8 cellular contexts compared by ENCODE assay signal in the genomic region with DNA sequence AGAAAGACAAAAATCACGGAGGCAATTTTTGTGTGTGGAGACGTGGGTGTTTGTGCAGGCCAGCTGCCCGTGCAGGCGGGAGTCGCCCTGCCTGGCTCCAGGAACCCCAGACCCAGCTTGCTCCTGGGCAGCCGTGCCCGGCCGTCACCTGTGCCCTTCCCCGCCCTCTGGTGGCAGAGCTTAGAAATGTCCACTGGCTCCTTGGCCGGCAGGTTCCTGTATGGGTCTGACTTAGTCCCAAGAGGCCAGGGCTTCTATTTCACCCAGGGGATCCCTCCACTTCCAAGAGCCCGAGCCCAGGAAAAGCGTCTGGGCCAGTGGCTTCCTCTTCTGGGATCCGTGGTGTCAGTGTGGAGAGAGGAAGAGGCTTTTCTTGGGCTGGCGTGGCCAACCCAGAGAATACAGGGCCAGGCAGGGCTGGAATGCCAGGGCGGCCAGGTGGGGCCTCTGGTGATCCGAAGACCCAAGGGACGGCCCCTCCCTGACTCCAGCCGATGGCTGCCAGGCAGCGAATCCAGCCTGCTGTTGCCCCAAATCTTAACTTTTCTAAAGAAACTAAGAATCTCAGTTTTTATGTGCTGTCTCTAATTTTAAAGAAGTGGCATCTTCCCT.
DNase-seq lines count a peak whose midpoint lies in the region; ATAC-seq, FAIRE-seq and TF ChIP-seq lines count a peak whose summit lies in the region.

No MANE protein-coding gene starts in this region.

- no peaks in the 10 kb centered on the region for H4K20me1 ChIP-seq in K562 (replicated peaks; ENCODE audit: control insufficient read depth, insufficient read depth, low read length)

- no peak overlapping the region for H2AFZ ChIP-seq in K562 (ENCODE audit: low read depth, low read length)

- POLR2A ChIA-PET in K562 (lab: Yijun Ruan, JAX), result interaction anchor here (1.1 to 1.2 kb wide), 2 partner anchors 10 to 128 kb away, joined by 3 read pairs; no protein-coding TSS in a partner anchor

- H3K9me3 Mint-ChIP-seq in activated T-helper 1 cell treated with anti-CD3 and anti-CD28 coated beads, Interleukin-12 subunit alpha, Interleukin-12 subunit beta, Interleukin-2, Interleukin-4 antibody, amounts not matched to agents 30 ng/mL and 10 ng/mL and 1 ng/mL, durations not matched to agents 14 hours and 24 hours and 36 hours, result peaks cover 4% of the 10 kb centered on the region

- H3K4me1 Mint-ChIP-seq in activated T-helper 1 cell treated with anti-CD3 and anti-CD28 coated beads, Interleukin-12 subunit alpha, Interleukin-12 subunit beta, Interleukin-2, Interleukin-4 antibody, amounts not matched to agents 30 ng/mL and 10 ng/mL and 1 ng/mL, durations not matched to agents 14 hours and 24 hours and 36 hours (ENCODE audit: low read depth), result no peaks in the 10 kb centered on the region

- no peak for TF ChIP-seq POLR2A in K562 (conservative IDR thresholded peaks at IDR 0.05)

- no peaks in the 10 kb centered on the region for H3K27me3 Mint-ChIP-seq in activated T-helper 1 cell treated with anti-CD3 and anti-CD28 coated beads, Interleukin-12 subunit alpha, Interleukin-12 subunit beta, Interleukin-2, Interleukin-4 antibody, amounts not matched to agents 30 ng/mL and 10 ng/mL and 1 ng/mL, durations not matched to agents 14 hours and 24 hours and 36 hours (ENCODE audit: insufficient read depth)

- BruUV-seq in K562 (replicated peaks; lab: Mats Ljungman, UMichigan), result no TSS peak

- H3K36me3 ChIP-seq in K562 (ENCODE audit: control insufficient read depth, insufficient read depth, low read length) (no peaks in the 10 kb centered on the region), lower lobe of right lung (no peaks in the 10 kb centered on the region)

- no peak overlapping the region for H3K4me2 ChIP-seq in K562 (ENCODE audit: insufficient read depth, low read length)

- no peaks in the 10 kb centered on the region for H3K9me1 ChIP-seq in K562 (ENCODE audit: control insufficient read depth, insufficient read depth, low read length)

- under 1% methylated on average over 17 of the region's 19 CpGs for WGBS in K562 (ENCODE audit: insufficient coverage, low coverage, missing lambda C conversion rate)

- H3K4me3 ChIP-seq in K562, result no peak overlapping the region
- H3K4me3 ChIP-seq in lower lobe of right lung, result no peak overlapping the region

- CTCF ChIA-PET in K562 (lab: Yijun Ruan, JAX; ENCODE audit: low intra/inter-chr PET ratio), result interaction anchor here (0.6 kb wide), 1 partner anchor 130 kb away, joined by 4 read pairs; no protein-coding TSS in a partner anchor

- no peaks in the 10 kb centered on the region for H3K79me2 ChIP-seq in K562 (ENCODE audit: control insufficient read depth, insufficient read depth, low read length)

- H3K36me3 Mint-ChIP-seq in activated T-helper 1 cell treated with anti-CD3 and anti-CD28 coated beads, Interleukin-12 subunit alpha, Interleukin-12 subunit beta, Interleukin-2, Interleukin-4 antibody, amounts not matched to agents 30 ng/mL and 10 ng/mL and 1 ng/mL, durations not matched to agents 14 hours and 24 hours and 36 hours (ENCODE audit: low read depth), result no peaks in the 10 kb centered on the region

- H3K9me3 ChIP-seq in K562 (replicated peaks; ENCODE audit: control insufficient read depth, insufficient read depth, low read depth, low read length) (no peaks in the 10 kb centered on the region), lower lobe of right lung (no peaks in the 10 kb centered on the region)

- peaks cover 2 to 22% of the 10 kb centered on the region in 2 experiments; a peak in 4 of 5 replicates for H3K27me3 ChIP-seq in K562 (ENCODE audit: control insufficient read depth in 2 of 2, insufficient read depth in 2 of 2, low read length in 2 of 2)
- peaks cover 16% of the 10 kb centered on the region for H3K27me3 ChIP-seq in lower lobe of right lung (ENCODE audit: low read depth)

- intact Hi-C loops in K562 (cut with micrococcal nuclease), result loop anchor here (1.0 kb wide), 1 partner anchor 129 kb away; no protein-coding TSS in a partner anchor
- intact Hi-C loops in lower lobe of right lung (cut with DNase I), result no loop called here
- intact Hi-C loops in activated T-helper 1 cell treated with anti-CD3 and anti-CD28 coated beads, Interleukin-12 subunit alpha, Interleukin-12 subunit beta, Interleukin-2, Interleukin-4 antibody, amounts not matched to agents 30 ng/mL and 10 ng/mL and 1 ng/mL, durations not matched to agents 14 hours and 24 hours and 36 hours (cut with micrococcal nuclease), result loop anchor here (5.0 kb wide), 1 partner anchor 131 kb away; no protein-coding TSS in a partner anchor

- TF ChIP-seq EP300 in K562 (IDR thresholded peaks at IDR 0.05; ENCODE audit: low read length), result no peak

- ATAC-seq in GM18867 (IDR thresholded peaks at IDR 0.05; ENCODE audit: unreplicated experiment) (peak; percentile 90), K562 (peak; percentile 96), lower lobe of right lung (peak; percentile 63 to 69)

- FAIRE-seq in K562 (lab: Jason Lieb, UNC), result no peak

- no peak overlapping the region for H3K4me3 Mint-ChIP-seq in activated T-helper 1 cell treated with anti-CD3 and anti-CD28 coated beads, Interleukin-12 subunit alpha, Interleukin-12 subunit beta, Interleukin-2, Interleukin-4 antibody, amounts not matched to agents 30 ng/mL and 10 ng/mL and 1 ng/mL, durations not matched to agents 14 hours and 24 hours and 36 hours

- TF ChIP-seq CTCF in K562 (IDR thresholded peaks at IDR 0.05 in 2 of 3, conservative IDR thresholded peaks at IDR 0.05 in 1 of 3; ENCODE audit: insufficient read depth in 2 of 3, low read depth in 1 of 3, low read length in 3 of 3) (peak; percentile 60 to 61 (median 60)), lower lobe of right lung (IDR thresholded peaks at IDR 0.05) (peak; percentile 60)

- no peak overlapping the region for H3K27ac ChIP-seq in K562 (ENCODE audit: extremely low read depth, low read depth, low read length)
- H3K27ac ChIP-seq in lower lobe of right lung, result no peak overlapping the region

- H3K9ac ChIP-seq in K562 (ENCODE audit: insufficient read depth in 1 of 2, low read depth in 2 of 2, low read length in 2 of 2), result no peak overlapping the region

- DNase-seq in CMK (ENCODE audit: low read depth) (peak; percentile 26), M059J (ENCODE audit: low read depth) (peak; percentile 15), K562 (ENCODE audit: extremely low read depth in 1 of 4, low spot score in 3 of 4) (peak; percentile 46 to 58 (median 50)), lower lobe of right lung (peak; percentile 57), NCI-H446 treated with DMSO at 0.1 percent for 48 hours (lab: John Stamatoyannopoulos, UW) (no peak), SKM-1 treated with dmso at 0.1 percent for 144 hours (lab: John Stamatoyannopoulos, UW; ENCODE audit: unreplicated experiment) (no peak)
- DNase-seq in activated T-helper 1 cell treated with anti-CD3 and anti-CD28 coated beads, Interleukin-12 subunit alpha, Interleukin-12 subunit beta, Interleukin-2, Interleukin-4 antibody, amounts not matched to agents 30 ng/mL and 10 ng/mL and 1 ng/mL, durations not matched to agents 14 hours and 24 hours and 36 hours (ENCODE audit: low spot score), result no peak

- in situ Hi-C loops in K562 (cut with MboI), result no loop called here

- no peaks in the 10 kb centered on the region; a peak in 1 of 5 replicates for H3K4me1 ChIP-seq in K562 (replicated peaks in 1 of 2; ENCODE audit: control insufficient read depth in 2 of 2, insufficient read depth in 2 of 2, low read length in 2 of 2)
- H3K4me1 ChIP-seq in lower lobe of right lung, result no peaks in the 10 kb centered on the region

- peak; percentile 42 to 51 for TF ChIP-seq RAD21 in K562 (CRISPR knock-in tag; conservative IDR thresholded peaks at IDR 0.05 in 1 of 2, IDR thresholded peaks at IDR 0.05 in 1 of 2)

- no peak overlapping the region for H3K27ac Mint-ChIP-seq in activated T-helper 1 cell treated with anti-CD3 and anti-CD28 coated beads, Interleukin-12 subunit alpha, Interleukin-12 subunit beta, Interleukin-2, Interleukin-4 antibody, amounts not matched to agents 30 ng/mL and 10 ng/mL and 1 ng/mL, durations not matched to agents 14 hours and 24 hours and 36 hours

TF ChIP-seq in K562, 482 proteins besides CTCF, POLR2A, EP300 and RAD21:
- TF ChIP-seq, protein P1, sequence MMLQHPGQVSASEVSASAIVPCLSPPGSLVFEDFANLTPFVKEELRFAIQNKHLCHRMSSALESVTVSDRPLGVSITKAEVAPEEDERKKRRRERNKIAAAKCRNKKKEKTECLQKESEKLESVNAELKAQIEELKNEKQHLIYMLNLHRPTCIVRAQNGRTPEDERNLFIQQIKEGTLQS (IDR thresholded peaks at IDR 0.05), result no peak
- TF ChIP-seq, protein P1 (CRISPR knock-in tag; conservative IDR thresholded peaks at IDR 0.05), result no peak
- TF ChIP-seq SMC3 (conservative IDR thresholded peaks at IDR 0.05; ENCODE audit: insufficient read depth, low read depth, low read length), result peak; percentile 56

Comparison
In these comparisons a context has a peak if more than half of its experiments do, and no peak if none do; other contexts are left out.
1. DNase-seq: peak in CMK (single experiment), M059J (single experiment), K562 (4 of 4) and lower lobe of right lung (single experiment); none in activated T-helper 1 cell treated with anti-CD3 and anti-CD28 coated beads, Interleukin-12 subunit alpha, Interleukin-12 subunit beta, Interleukin-2, Interleukin-4 antibody, amounts not matched to agents 30 ng/mL and 10 ng/mL and 1 ng/mL, durations not matched to agents 14 hours and 24 hours and 36 hours (single experiment), NCI-H446 treated with DMSO at 0.1 percent for 48 hours (single experiment) and SKM-1 treated with dmso at 0.1 percent for 144 hours (single experiment).
2. Peak in every context shown above with its lines, with median percentiles within 50 percentile points of each other: ATAC-seq.